In the genomic region with DNA sequence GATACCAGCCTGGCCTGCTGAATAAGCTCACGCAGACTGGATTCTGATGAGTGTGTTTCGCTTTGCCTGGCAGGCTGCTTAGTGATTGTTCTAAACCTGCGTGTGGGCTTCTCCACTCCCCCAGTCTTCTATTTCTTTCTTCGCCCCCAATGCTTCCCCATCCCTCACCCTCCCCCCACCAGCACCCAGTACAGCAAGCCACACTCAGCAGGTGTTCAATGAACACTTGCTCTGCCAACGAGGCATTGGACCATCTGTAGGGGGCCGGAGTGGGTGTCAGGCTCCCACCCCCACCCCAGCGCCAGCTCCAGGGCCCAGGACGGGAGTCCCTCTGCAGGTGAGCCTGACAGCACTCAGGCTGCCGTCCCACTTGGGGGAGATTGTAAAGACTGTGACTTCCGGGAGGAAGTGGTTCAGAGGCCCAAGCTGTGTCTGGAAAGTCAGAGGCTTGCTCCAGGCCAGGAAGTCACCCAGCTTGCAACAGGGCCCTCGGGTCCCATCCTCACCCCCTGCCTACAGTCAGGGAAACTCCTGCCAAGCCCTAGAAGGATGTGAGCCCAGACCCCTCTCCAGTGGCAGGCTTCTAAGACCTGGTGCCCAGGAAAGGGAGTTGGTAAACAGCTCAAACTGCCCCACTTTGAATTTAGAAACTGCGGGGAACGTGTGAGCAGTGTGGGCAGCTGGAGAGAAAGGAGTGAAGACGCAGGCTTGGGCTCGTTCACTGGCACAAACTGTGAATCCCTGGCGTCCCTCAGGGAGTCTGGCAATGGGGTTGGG, we compare ENCODE assay signal across 8 cellular contexts.
A peak's percentile ranks its signal among the peaks of the same experiment; 100 is the strongest.
DNase-seq lines count a peak whose midpoint lies in the region; FAIRE-seq and TF ChIP-seq lines count a peak whose summit lies in the region.

No MANE protein-coding gene starts in this region.

- peaks cover 2% of the 10 kb centered on the region for H3K79me1 ChIP-seq in trophoblast cell (ENCODE audit: low read length)

- H3K27ac ChIP-seq in breast epithelium: peak overlapping the region; percentile 70 to 73
- no peak overlapping the region for H3K27ac ChIP-seq in trophoblast cell (ENCODE audit: low read depth, low read length)

- POLR2A ChIA-PET in MCF 10A (lab: Yijun Ruan, JAX): interaction anchor here (1.0 to 1.2 kb wide), 2 partner anchors 9 to 52 kb away, joined by 3 read pairs; no protein-coding TSS in a partner anchor

- H3K4ac ChIP-seq in trophoblast cell (ENCODE audit: low read depth, low read length): no peak overlapping the region

- no peak overlapping the region for H3K9ac ChIP-seq in trophoblast cell (ENCODE audit: low read length)

- FAIRE-seq in D721Med (lab: Jason Lieb, UNC): no peak

- H3K4me3 Mint-ChIP-seq in MCF 10A (ENCODE audit: unreplicated experiment): no peak overlapping the region
- no peak overlapping the region for H3K4me3 Mint-ChIP-seq in activated naive CD4-positive, alpha-beta T cell treated with anti-CD3 and anti-CD28 coated beads, Interleukin-2, amount 10 ng/mL, durations not matched to agents 7 days and 5 days

- H2BK12ac ChIP-seq in trophoblast cell (ENCODE audit: low read length): no peak overlapping the region

- DNase-seq in breast epithelium (ENCODE audit: low spot score in 2 of 2) (peak in 1 of 2 donors; percentile 45), MCF 10A (ENCODE audit: unreplicated experiment) (no peak), SKM-1 (lab: John Stamatoyannopoulos, UW; ENCODE audit: unreplicated experiment) (peak; percentile 79), trophoblast cell (no peak), mucosa of gallbladder (ENCODE audit: low spot score) (no peak), NCI-H128 (lab: John Stamatoyannopoulos, UW; ENCODE audit: unreplicated experiment) (no peak), D721Med (ENCODE audit: insufficient read length, low spot score) (no peak)
- DNase-seq in activated naive CD4-positive, alpha-beta T cell treated with anti-CD3 and anti-CD28 coated beads, Interleukin-2, amount 10 ng/mL, durations not matched to agents 7 days and 5 days: peak; percentile 74

- H4K8ac ChIP-seq in trophoblast cell (ENCODE audit: low read depth, low read length): peak overlapping the region; percentile 32

- BruUV-seq in MCF 10A (replicated peaks; lab: Mats Ljungman, UMichigan): no TSS peak

- H2AFZ ChIP-seq in trophoblast cell (ENCODE audit: insufficient read depth, low read length, poor library complexity): no peak overlapping the region

- H4K91ac ChIP-seq in trophoblast cell (ENCODE audit: low read depth, low read length): no peak overlapping the region

- no peak overlapping the region for H3K18ac ChIP-seq in trophoblast cell (ENCODE audit: low read length)

- TF ChIP-seq POLR2A in breast epithelium (IDR thresholded peaks at IDR 0.05): no peak

- no peak overlapping the region for H3K27ac Mint-ChIP-seq in MCF 10A (ENCODE audit: low read depth, unreplicated experiment)
- peak overlapping the region; percentile 85 for H3K27ac Mint-ChIP-seq in activated naive CD4-positive, alpha-beta T cell treated with anti-CD3 and anti-CD28 coated beads, Interleukin-2, amount 10 ng/mL, durations not matched to agents 7 days and 5 days

- H3K9me3 ChIP-seq in breast epithelium (no peaks in the 10 kb centered on the region), trophoblast cell (ENCODE audit: insufficient read depth, low read depth, low read length) (no peaks in the 10 kb centered on the region)

- CTCF ChIA-PET in MCF 10A (lab: Yijun Ruan, JAX): interaction anchor here (0.6 to 1.8 kb wide), 4 partner anchors 10 to 24 kb away, joined by 3 to 6 read pairs (median 4); no protein-coding TSS in a partner anchor
- CTCF ChIA-PET in activated naive CD4-positive, alpha-beta T cell treated with anti-CD3 and anti-CD28 coated beads, Interleukin-2, amount 10 ng/mL, durations not matched to agents 7 days and 5 days (lab: Charles Lee): interaction anchor here (0.9 to 8.0 kb wide), 7 partner anchors 20 to 291 kb away, joined by 3 to 41 read pairs (median 5); a partner anchor contains a TSS

- H3K27me3 Mint-ChIP-seq in MCF 10A (ENCODE audit: insufficient read depth, unreplicated experiment): no peaks in the 10 kb centered on the region
- H3K27me3 Mint-ChIP-seq in activated naive CD4-positive, alpha-beta T cell treated with anti-CD3 and anti-CD28 coated beads, Interleukin-2, amount 10 ng/mL, durations not matched to agents 7 days and 5 days: peaks cover 20% of the 10 kb centered on the region

- no peak for TF ChIP-seq CTCF in breast epithelium (IDR thresholded peaks at IDR 0.05)
- no peak for TF ChIP-seq CTCF in MCF 10A (IDR thresholded peaks at IDR 0.05; ENCODE audit: unreplicated experiment)
- no peak for TF ChIP-seq CTCF in D721Med (IDR thresholded peaks at IDR 0.05; ENCODE audit: insufficient read depth, missing control alignments)

- H3K79me2 ChIP-seq in trophoblast cell (ENCODE audit: control insufficient read depth, insufficient read depth, low read length, poor library complexity): no peaks in the 10 kb centered on the region

- no peak overlapping the region for H3K4me2 ChIP-seq in trophoblast cell (ENCODE audit: low read length)

- H3K23ac ChIP-seq in trophoblast cell (ENCODE audit: low read length): no peak overlapping the region

- H2AK5ac ChIP-seq in trophoblast cell (ENCODE audit: low read length): no peak overlapping the region

- no peaks in the 10 kb centered on the region for H3K9me3 Mint-ChIP-seq in MCF 10A (ENCODE audit: unreplicated experiment)
- peaks cover 2% of the 10 kb centered on the region for H3K9me3 Mint-ChIP-seq in activated naive CD4-positive, alpha-beta T cell treated with anti-CD3 and anti-CD28 coated beads, Interleukin-2, amount 10 ng/mL, durations not matched to agents 7 days and 5 days

- no CpG with 5 or more reads among the region's 16 CpGs for WGBS in trophoblast cell (ENCODE audit: extremely low coverage, insufficient coverage, insufficient read length)

- H3K4me1 Mint-ChIP-seq in MCF 10A (ENCODE audit: insufficient read depth, unreplicated experiment): peaks cover 12% of the 10 kb centered on the region
- peaks cover 26% of the 10 kb centered on the region for H3K4me1 Mint-ChIP-seq in activated naive CD4-positive, alpha-beta T cell treated with anti-CD3 and anti-CD28 coated beads, Interleukin-2, amount 10 ng/mL, durations not matched to agents 7 days and 5 days

- no peak overlapping the region for H2BK120ac ChIP-seq in trophoblast cell (ENCODE audit: insufficient read depth, low read length, poor library complexity)

- H3K4me1 ChIP-seq in breast epithelium (no peaks in the 10 kb centered on the region), trophoblast cell (ENCODE audit: control insufficient read depth in 1 of 2, insufficient read depth in 2 of 2, low read length in 2 of 2) (peaks cover 23 to 25% of the 10 kb centered on the region in 2 experiments)

- H3K27me3 ChIP-seq in breast epithelium (no peaks in the 10 kb centered on the region), trophoblast cell (ENCODE audit: insufficient read depth, low read length) (no peaks in the 10 kb centered on the region)

- H3K36me3 ChIP-seq in breast epithelium: no peaks in the 10 kb centered on the region
- H3K36me3 ChIP-seq in trophoblast cell (ENCODE audit: control insufficient read depth in 1 of 2, insufficient read depth in 2 of 2, low read length in 2 of 2): no peaks in the 10 kb centered on the region

- H3K4me3 ChIP-seq in breast epithelium: no peak overlapping the region
- H3K4me3 ChIP-seq in trophoblast cell (ENCODE audit: low read depth, low read length): peak overlapping the region; percentile 32

- no peaks in the 10 kb centered on the region for H3K36me3 Mint-ChIP-seq in MCF 10A (ENCODE audit: insufficient read depth, unreplicated experiment)
- H3K36me3 Mint-ChIP-seq in activated naive CD4-positive, alpha-beta T cell treated with anti-CD3 and anti-CD28 coated beads, Interleukin-2, amount 10 ng/mL, durations not matched to agents 7 days and 5 days: no peaks in the 10 kb centered on the region

- no peak overlapping the region for H4K12ac ChIP-seq in trophoblast cell (ENCODE audit: low read depth, low read length)

- no peak overlapping the region for H2BK5ac ChIP-seq in trophoblast cell (ENCODE audit: low read depth, low read length, poor library complexity)

- intact Hi-C loops in breast epithelium (cut with DNase I; ENCODE audit: low total_unique reads): no loop called here
- intact Hi-C loops in MCF 10A (cut with micrococcal nuclease): no loop called here

- H3K14ac ChIP-seq in trophoblast cell (ENCODE audit: low read length): peak overlapping the region; percentile 22

Comparison
In these comparisons a context has a peak if more than half of its experiments do, and no peak if none do; other contexts are left out.
1. DNase-seq: peak in SKM-1 (single experiment) and activated naive CD4-positive, alpha-beta T cell treated with anti-CD3 and anti-CD28 coated beads, Interleukin-2, amount 10 ng/mL, durations not matched to agents 7 days and 5 days (single experiment); none in MCF 10A (single experiment), trophoblast cell (0 of 2), mucosa of gallbladder (single experiment), NCI-H128 (single experiment) and D721Med (single experiment).